Comparison of ENCODE assay signal across 25 cellular contexts in the genomic region with DNA sequence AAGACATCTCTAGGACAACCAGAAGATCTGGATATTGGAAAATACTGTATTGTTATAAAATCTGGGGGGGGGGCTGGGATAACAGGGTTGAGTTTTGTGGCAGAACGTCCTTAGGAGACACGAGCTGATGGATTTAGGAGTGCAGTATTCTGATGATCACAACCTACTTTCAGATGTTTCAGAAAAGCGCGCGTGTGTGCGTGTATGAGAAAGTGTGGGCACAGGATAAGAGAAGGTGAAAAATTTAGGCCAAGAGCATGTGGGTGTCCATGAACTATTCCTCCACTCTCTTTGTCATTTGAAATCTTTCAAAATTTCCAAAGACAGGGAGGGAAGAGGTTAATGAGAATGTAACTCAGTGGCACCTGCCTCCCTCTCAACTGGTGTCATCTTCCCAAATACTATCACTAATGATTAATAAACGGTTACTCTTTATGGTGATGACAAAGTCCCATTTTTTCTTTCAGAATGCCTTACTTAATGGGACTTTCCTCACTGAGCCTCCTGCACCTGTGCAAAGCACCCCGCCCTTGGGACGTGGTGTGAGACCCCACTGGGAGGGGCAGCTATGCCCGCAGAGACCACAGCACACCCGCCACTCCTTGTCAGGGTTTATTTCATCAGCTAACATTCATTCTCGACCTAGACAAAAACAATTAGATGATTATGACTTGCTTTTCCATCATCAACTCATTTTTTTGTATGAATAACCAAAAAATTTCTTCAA.
"Had no signal": no experiment of that assay in that cellular context is flagged by ENCODE, and none has a peak within 500 bp of the region (broad histone marks: within the 10 kb centered on the region; RNA-seq: fewer than 3 reads in every experiment).

No MANE protein-coding gene starts in this region.

- H3K36me3 ChIP-seq: neutrophil, sigmoid colon had no signal

- DNase-seq: activated CD4-positive, alpha-beta T cell treated with anti-CD3 and anti-CD28 coated beads, Interleukin-2, amount 10 ng/mL, durations not matched to agents 7 days and 5 days; activated CD4-positive, CD25-positive, alpha-beta regulatory T cell treated with anti-CD3 and anti-CD28 coated beads, Interleukin-2, amount 50 U/mL, for 72 hours; activated gamma-delta T cell treated with Interleukin-2 at 50 U/mL for 16 hours; activated T-cell treated with anti-CD3 and anti-CD28 coated beads, Interleukin-2, amount 50 U/mL, for 72 hours; aorta; dermis blood vessel endothelial cell; effector CD8-positive, alpha-beta T cell; foreskin melanocyte; kidney glomerular epithelial cell; left lung; sigmoid colon; spleen; stimulated activated CD4-positive, alpha-beta T cell treated with anti-CD3 and anti-CD28 coated beads, Interleukin-4, amount 100 ng/mL, for 1 hour; stimulated activated naive CD4-positive, alpha-beta T cell; T-helper 1 cell; upper lobe of left lung; WERI-Rb-1 had no signal

- H3K4me1 Mint-ChIP-seq: activated CD4-positive, alpha-beta T cell treated with anti-CD3 and anti-CD28 coated beads, Interleukin-2, amount 10 ng/mL, durations not matched to agents 7 days and 5 days; activated naive CD4-positive, alpha-beta T cell treated with anti-CD3 and anti-CD28 coated beads, Interleukin-2, amount 50 U/mL, for 24 hours had no signal

- H3K9me3 ChIP-seq: left lung, neutrophil, sigmoid colon, spleen, thoracic aorta, upper lobe of left lung had no signal

- H3K4me3 Mint-ChIP-seq: activated CD4-positive, alpha-beta T cell treated with anti-CD3 and anti-CD28 coated beads, Interleukin-2, amount 10 ng/mL, durations not matched to agents 7 days and 5 days; activated naive CD4-positive, alpha-beta T cell treated with anti-CD3 and anti-CD28 coated beads, Interleukin-2, amount 50 U/mL, for 24 hours; activated T-cell treated with anti-CD3 and anti-CD28 coated beads, Interleukin-2, amount 50 U/mL, for 72 hours; brain; naive thymus-derived CD8-positive, alpha-beta T cell had no signal

- H3K36me3 Mint-ChIP-seq: activated naive CD4-positive, alpha-beta T cell treated with anti-CD3 and anti-CD28 coated beads, Interleukin-2, amount 50 U/mL, for 24 hours had no signal

- H3K4me3 ChIP-seq: hepatocyte, left lung, lung, sigmoid colon, spleen, thoracic aorta, upper lobe of left lung had no signal

- H3K27ac Mint-ChIP-seq: activated CD4-positive, alpha-beta T cell treated with anti-CD3 and anti-CD28 coated beads, Interleukin-2, amount 10 ng/mL, durations not matched to agents 7 days and 5 days; activated naive CD4-positive, alpha-beta T cell treated with anti-CD3 and anti-CD28 coated beads, Interleukin-2, amount 50 U/mL, for 24 hours; activated T-cell treated with anti-CD3 and anti-CD28 coated beads, Interleukin-2, amount 50 U/mL, for 72 hours had no signal

- H3K9me3 Mint-ChIP-seq: activated CD4-positive, alpha-beta T cell treated with anti-CD3 and anti-CD28 coated beads, Interleukin-2, amount 10 ng/mL, durations not matched to agents 7 days and 5 days; activated naive CD4-positive, alpha-beta T cell treated with anti-CD3 and anti-CD28 coated beads, Interleukin-2, amount 50 U/mL, for 24 hours; activated T-cell treated with anti-CD3 and anti-CD28 coated beads, Interleukin-2, amount 50 U/mL, for 72 hours; brain; naive thymus-derived CD8-positive, alpha-beta T cell had no signal

- H3K4me1 ChIP-seq: left lung, upper lobe of left lung had no signal

- H3K27ac ChIP-seq: hepatocyte, left lung, neutrophil, sigmoid colon, spleen, thoracic aorta, upper lobe of left lung, WERI-Rb-1 had no signal

- H3K27me3 Mint-ChIP-seq: activated CD4-positive, alpha-beta T cell treated with anti-CD3 and anti-CD28 coated beads, Interleukin-2, amount 10 ng/mL, durations not matched to agents 7 days and 5 days; activated naive CD4-positive, alpha-beta T cell treated with anti-CD3 and anti-CD28 coated beads, Interleukin-2, amount 50 U/mL, for 24 hours; brain; naive thymus-derived CD8-positive, alpha-beta T cell had no signal

- H3K27me3 ChIP-seq: hepatocyte, left lung, neutrophil, sigmoid colon, spleen, upper lobe of left lung had no signal

- ATAC-seq: activated T-cell treated with anti-CD3 and anti-CD28 coated beads, Interleukin-2, amount 50 U/mL, for 72 hours; esophagus mucosa; left lung; naive thymus-derived CD8-positive, alpha-beta T cell had no signal
